17 cellular contexts compared by ENCODE assay signal in the genomic region with DNA sequence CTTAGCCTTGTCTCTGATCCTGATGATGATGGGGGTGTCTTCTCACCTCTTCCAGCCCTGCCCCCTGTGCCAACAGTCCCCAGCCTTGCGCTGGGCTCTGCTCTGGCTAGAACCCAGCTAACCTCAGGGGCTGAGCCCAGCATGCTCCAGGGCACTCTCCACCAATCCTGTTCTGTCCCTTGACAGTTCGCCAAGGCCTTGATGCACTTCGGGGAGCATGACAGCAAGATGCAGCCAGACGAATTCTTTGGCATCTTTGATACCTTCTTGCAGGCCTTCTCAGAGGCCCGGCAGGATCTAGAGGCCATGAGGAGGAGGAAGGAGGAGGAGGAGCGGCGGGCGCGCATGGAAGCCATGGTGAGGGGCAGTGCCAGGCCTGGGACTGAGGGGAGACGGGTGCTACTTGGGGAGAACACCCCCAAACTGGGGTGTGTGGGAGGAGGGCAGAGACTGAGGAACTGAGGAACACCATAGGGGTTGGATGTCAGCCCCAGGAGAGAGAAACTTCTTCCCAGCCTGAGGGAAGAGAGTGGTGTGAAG. TPM values are rescaled to one million over a fixed set of nuclear protein-coding genes. Genes with fewer than 3 reads are reported as not detected.
DNase-seq lines count a peak whose midpoint lies in the region; ATAC-seq and TF ChIP-seq lines count a peak whose summit lies in the region.
"Had no signal": no experiment of that assay in that cellular context is flagged by ENCODE, and none has a peak within 500 bp of the region (broad histone marks: within the 10 kb centered on the region; RNA-seq: fewer than 3 reads in every experiment).

No MANE protein-coding gene starts in this region.

- no peak overlapping the region for H2AK5ac ChIP-seq in mesenchymal stem cell (ENCODE audit: low read length, severe bottlenecking)

- no peak overlapping the region for H3K14ac ChIP-seq in mesenchymal stem cell (ENCODE audit: low read length in 2 of 2)

- DNase-seq in GM23338 (ENCODE audit: low spot score) (no peak), chondrocyte (ENCODE audit: low spot score) (no peak), mesenchymal stem cell (no peak), psoas muscle (no peak), hippocampal formation (lab: John Stamatoyannopoulos, UW) (no peak), AML-193 (lab: John Stamatoyannopoulos, UW) (no peak), GM23248 (no peak)
- no peak for DNase-seq in activated T-helper 2 cell treated with anti-CD3 and anti-CD28 coated beads, Interferon-gamma antibody, Interleukin-2, Interleukin-4, amounts not matched to agents 10 μg/mL and 5 μg/mL and 100 μg/mL, durations not matched to agents 14 hours and 24 hours and 36 hours (ENCODE audit: low spot score)
- DNase-seq: CD8-positive, alpha-beta T cell; KBM-7; NCI-H1105; NCI-H2081 treated with DMSO at 0.1 percent for 48 hours; NK-92 treated with Interleukin-12 subunit alpha and Interleukin-12 subunit beta, amount 100 ng/mL, for 24 hours; SHP77 had no signal

- H3K4me1 Mint-ChIP-seq in GM23338 (peaks cover 21% of the 10 kb centered on the region), chondrocyte (ENCODE audit: low read depth) (peaks cover 4% of the 10 kb centered on the region)
- no peaks in the 10 kb centered on the region for H3K4me1 Mint-ChIP-seq in activated T-helper 2 cell treated with anti-CD3 and anti-CD28 coated beads, Interferon-gamma antibody, Interleukin-2, Interleukin-4, amounts not matched to agents 10 μg/mL and 5 μg/mL and 100 μg/mL, durations not matched to agents 14 hours and 24 hours and 36 hours (ENCODE audit: low read depth)

- H3K9me3 Mint-ChIP-seq in GM23338: no peaks in the 10 kb centered on the region
- no peaks in the 10 kb centered on the region for H3K9me3 Mint-ChIP-seq in chondrocyte (ENCODE audit: low read depth)
- H3K9me3 Mint-ChIP-seq in activated T-helper 2 cell treated with anti-CD3 and anti-CD28 coated beads, Interferon-gamma antibody, Interleukin-2, Interleukin-4, amounts not matched to agents 10 μg/mL and 5 μg/mL and 100 μg/mL, durations not matched to agents 14 hours and 24 hours and 36 hours: no peaks in the 10 kb centered on the region
- H3K9me3 Mint-ChIP-seq: CD8-positive, alpha-beta T cell had no signal

- H3K4me1 ChIP-seq in GM23338 (ENCODE audit: insufficient read depth): peaks cover 16% of the 10 kb centered on the region
- H3K4me1 ChIP-seq in mesenchymal stem cell (ENCODE audit: control insufficient read depth, insufficient read depth, low read depth, low read length): no peaks in the 10 kb centered on the region
- H3K4me1 ChIP-seq in psoas muscle: no peaks in the 10 kb centered on the region
- H3K4me1 ChIP-seq in GM23248 (ENCODE audit: insufficient read depth): no peaks in the 10 kb centered on the region
- H3K4me1 ChIP-seq: A549; BLaER1 treated with 17β-estradiol and CSF1 and Interleukin-3, amounts not matched to agents 10 nM and 100 nM had no signal

- H3K9ac ChIP-seq in mesenchymal stem cell (ENCODE audit: low read length): no peak overlapping the region
- no peak overlapping the region for H3K9ac ChIP-seq in GM23248
- H3K9ac ChIP-seq: BLaER1 treated with 17β-estradiol and CSF1 and Interleukin-3, amounts not matched to agents 10 nM and 100 nM had no signal

- no peaks in the 10 kb centered on the region for H3K79me1 ChIP-seq in mesenchymal stem cell (replicated peaks; ENCODE audit: low read length, poor library complexity, severe bottlenecking)

- H3K27me3 Mint-ChIP-seq in GM23338 (ENCODE audit: insufficient read depth, low read depth, poor library complexity): peaks cover 17% of the 10 kb centered on the region
- H3K27me3 Mint-ChIP-seq in chondrocyte (ENCODE audit: low read depth): no peaks in the 10 kb centered on the region
- no peaks in the 10 kb centered on the region for H3K27me3 Mint-ChIP-seq in activated T-helper 2 cell treated with anti-CD3 and anti-CD28 coated beads, Interferon-gamma antibody, Interleukin-2, Interleukin-4, amounts not matched to agents 10 μg/mL and 5 μg/mL and 100 μg/mL, durations not matched to agents 14 hours and 24 hours and 36 hours (ENCODE audit: low read depth)

- TF ChIP-seq CTCF in GM23338 (conservative IDR thresholded peaks at IDR 0.05; ENCODE audit: low read depth in 2 of 2) (no peak), chondrocyte (IDR thresholded peaks at IDR 0.05) (no peak), psoas muscle (IDR thresholded peaks at IDR 0.05) (no peak)

- no peak overlapping the region for H4K91ac ChIP-seq in mesenchymal stem cell (ENCODE audit: low read length)

- H3K4me2 ChIP-seq in GM23338: no peak overlapping the region
- no peak overlapping the region for H3K4me2 ChIP-seq in mesenchymal stem cell (ENCODE audit: low read length, poor library complexity, severe bottlenecking)
- H3K4me2 ChIP-seq in GM23248 (ENCODE audit: unreplicated experiment): no peak overlapping the region
- H3K4me2 ChIP-seq: A549; BLaER1 treated with 17β-estradiol and CSF1 and Interleukin-3, amounts not matched to agents 10 nM and 100 nM had no signal

- no peak overlapping the region for H2AFZ ChIP-seq in GM23338
- H2AFZ ChIP-seq in mesenchymal stem cell (ENCODE audit: low read depth, low read length): no peak overlapping the region
- H2AFZ ChIP-seq in GM23248: no peak overlapping the region

- no peak overlapping the region for H3K23ac ChIP-seq in mesenchymal stem cell (ENCODE audit: low read length in 2 of 2)

- H2BK5ac ChIP-seq in mesenchymal stem cell (ENCODE audit: low read depth, low read length, poor library complexity, severe bottlenecking): no peak overlapping the region

- no peaks in the 10 kb centered on the region for H3F3A ChIP-seq in GM23338 (replicated peaks; ENCODE audit: low read depth)
- H3F3A ChIP-seq in GM23248 (ENCODE audit: insufficient read depth): no peaks in the 10 kb centered on the region

- H3K36me3 ChIP-seq in GM23338 (ENCODE audit: insufficient read depth) (no peaks in the 10 kb centered on the region), mesenchymal stem cell (ENCODE audit: control insufficient read depth in 1 of 2, insufficient read depth in 2 of 2, low read depth in 1 of 2, low read length in 2 of 2) (peaks cover 59 to 64% of the 10 kb centered on the region in 2 experiments), psoas muscle (ENCODE audit: insufficient read depth in 1 of 2, low read depth in 1 of 2) (peaks cover 0 to 80% of the 10 kb centered on the region in 2 donors), GM23248 (ENCODE audit: low read depth) (no peaks in the 10 kb centered on the region)
- H3K36me3 ChIP-seq: BLaER1 treated with 17β-estradiol and CSF1 and Interleukin-3, amounts not matched to agents 10 nM and 100 nM had no signal

- H3K27ac ChIP-seq in GM23338 (ENCODE audit: low read depth) (no peak overlapping the region), mesenchymal stem cell (ENCODE audit: low read length, poor library complexity, severe bottlenecking) (no peak overlapping the region), psoas muscle (peak overlapping the region; percentile 4), GM23248 (no peak overlapping the region)
- H3K27ac ChIP-seq: A549; BLaER1 treated with 17β-estradiol and CSF1 and Interleukin-3, amounts not matched to agents 10 nM and 100 nM had no signal

- H3K27me3 ChIP-seq in GM23338 (ENCODE audit: insufficient read depth): no peaks in the 10 kb centered on the region
- no peaks in the 10 kb centered on the region for H3K27me3 ChIP-seq in mesenchymal stem cell (ENCODE audit: control insufficient read depth in 1 of 2, insufficient read depth in 1 of 2, low read length in 2 of 2)
- H3K27me3 ChIP-seq in psoas muscle (ENCODE audit: insufficient read depth in 3 of 3, low read length in 2 of 3): no peaks in the 10 kb centered on the region
- no peaks in the 10 kb centered on the region for H3K27me3 ChIP-seq in GM23248 (replicated peaks; ENCODE audit: insufficient read depth)
- H3K27me3 ChIP-seq: BLaER1 treated with 17β-estradiol and CSF1 and Interleukin-3, amounts not matched to agents 10 nM and 100 nM had no signal

- 98% methylated on average over 10 of the region's 10 CpGs for WGBS in mesenchymal stem cell
- 75 to 84% (median 76%) methylated on average over 10 of the region's 10 CpGs for WGBS in psoas muscle, 3 donors
- WGBS in GM23248 (ENCODE audit: low coverage in 1 of 2, low lambda C conversion rate in 2 of 2, missing lambda C conversion rate in 2 of 2), 2 experiments: 87 to 90% methylated on average over 8 to 10 of the region's 10 CpGs

- H2BK12ac ChIP-seq in mesenchymal stem cell (ENCODE audit: low read length in 2 of 2): no peak overlapping the region

- H3K36me3 Mint-ChIP-seq in GM23338 (ENCODE audit: low read depth) (peaks cover 26% of the 10 kb centered on the region), chondrocyte (ENCODE audit: low read depth) (peaks cover 55% of the 10 kb centered on the region)
- no peaks in the 10 kb centered on the region for H3K36me3 Mint-ChIP-seq in activated T-helper 2 cell treated with anti-CD3 and anti-CD28 coated beads, Interferon-gamma antibody, Interleukin-2, Interleukin-4, amounts not matched to agents 10 μg/mL and 5 μg/mL and 100 μg/mL, durations not matched to agents 14 hours and 24 hours and 36 hours (ENCODE audit: low read depth)
- H3K36me3 Mint-ChIP-seq: CD8-positive, alpha-beta T cell had no signal

- no peaks in the 10 kb centered on the region for H3K9me3 ChIP-seq in mesenchymal stem cell (ENCODE audit: control insufficient read depth, low read length)
- no peaks in the 10 kb centered on the region for H3K9me3 ChIP-seq in psoas muscle
- no peaks in the 10 kb centered on the region for H3K9me3 ChIP-seq in GM23248 (ENCODE audit: low read depth)
- H3K9me3 ChIP-seq: A549; BLaER1 treated with 17β-estradiol and CSF1 and Interleukin-3, amounts not matched to agents 10 nM and 100 nM had no signal

- ATAC-seq in GM23338 (no peak), psoas muscle (peak in 2 of 4 donors; percentile 3 to 12)
- ATAC-seq: A549; CD8-positive, alpha-beta T cell had no signal

- peak overlapping the region; percentile 33 for H4K8ac ChIP-seq in mesenchymal stem cell (ENCODE audit: low read length)

- H4K20me1 ChIP-seq in GM23338 (replicated peaks; ENCODE audit: insufficient read depth) (no peaks in the 10 kb centered on the region), GM23248 (ENCODE audit: insufficient read depth) (no peaks in the 10 kb centered on the region)
- H4K20me1 ChIP-seq: BLaER1 treated with 17β-estradiol and CSF1 and Interleukin-3, amounts not matched to agents 10 nM and 100 nM had no signal

- H3K4me3 Mint-ChIP-seq in GM23338: no peak overlapping the region
- no peak overlapping the region for H3K4me3 Mint-ChIP-seq in chondrocyte (ENCODE audit: unreplicated experiment)
- H3K4me3 Mint-ChIP-seq in activated T-helper 2 cell treated with anti-CD3 and anti-CD28 coated beads, Interferon-gamma antibody, Interleukin-2, Interleukin-4, amounts not matched to agents 10 μg/mL and 5 μg/mL and 100 μg/mL, durations not matched to agents 14 hours and 24 hours and 36 hours (ENCODE audit: low read depth): no peak overlapping the region
- H3K4me3 Mint-ChIP-seq: CD8-positive, alpha-beta T cell had no signal

- no peak overlapping the region for H3K4ac ChIP-seq in mesenchymal stem cell (ENCODE audit: low read depth in 1 of 2, low read length in 2 of 2)

- no peak overlapping the region for H2BK120ac ChIP-seq in mesenchymal stem cell (ENCODE audit: low read depth, low read length)

- H3K27ac Mint-ChIP-seq in GM23338 (peak overlapping the region; percentile 10; the same call in 1 of the 2 replicates), chondrocyte (ENCODE audit: unreplicated experiment) (peak overlapping the region; percentile 59)
- no peak overlapping the region for H3K27ac Mint-ChIP-seq in activated T-helper 2 cell treated with anti-CD3 and anti-CD28 coated beads, Interferon-gamma antibody, Interleukin-2, Interleukin-4, amounts not matched to agents 10 μg/mL and 5 μg/mL and 100 μg/mL, durations not matched to agents 14 hours and 24 hours and 36 hours
- H3K27ac Mint-ChIP-seq: CD8-positive, alpha-beta T cell had no signal

- intact Hi-C loops in psoas muscle (cut with DNase I): no loop called here
- intact Hi-C loops in activated T-helper 2 cell treated with anti-CD3 and anti-CD28 coated beads, Interferon-gamma antibody, Interleukin-2, Interleukin-4, amounts not matched to agents 10 μg/mL and 5 μg/mL and 100 μg/mL, durations not matched to agents 14 hours and 24 hours and 36 hours (cut with micrococcal nuclease): no loop called here

- H2BK15ac ChIP-seq in mesenchymal stem cell (ENCODE audit: low read depth, poor library complexity, severe bottlenecking): no peak overlapping the region

- no peaks in the 10 kb centered on the region for H3K79me2 ChIP-seq in GM23338 (replicated peaks; ENCODE audit: insufficient read depth)
- no peaks in the 10 kb centered on the region for H3K79me2 ChIP-seq in GM23248 (ENCODE audit: insufficient read depth)

- H3K9me2 ChIP-seq in GM23338 (ENCODE audit: insufficient read depth) (peaks cover 15% of the 10 kb centered on the region; the same call in 1 of the 2 replicates), GM23248 (ENCODE audit: insufficient read depth) (no peaks in the 10 kb centered on the region)

- no peak overlapping the region for H3K18ac ChIP-seq in mesenchymal stem cell (ENCODE audit: low read depth in 1 of 2, low read length in 2 of 2)

- H3K4me3 ChIP-seq in GM23338 (no peak overlapping the region), mesenchymal stem cell (ENCODE audit: insufficient read depth in 1 of 2, low read depth in 1 of 2, low read length in 2 of 2) (no peak overlapping the region), psoas muscle (no peak overlapping the region), GM23248 (no peak overlapping the region)
- H3K4me3 ChIP-seq: A549; BLaER1 treated with 17β-estradiol and CSF1 and Interleukin-3, amounts not matched to agents 10 nM and 100 nM had no signal

- in situ Hi-C loops in GM23248 (cut with MboI): no loop called here

RNA-seq across cellular contexts. Expression of a gene that starts 33.1 kb away (rescaled TPM):
- 21.5 and 28.1 TPM in 2 replicates for total RNA-seq in GM23338 (2014; rRNA removed; shearing (Covaris generic))
- polyA plus RNA-seq in GM23338 (2016; fragmentation: Nextera tagmentation; extraction: Ambion mirVana) (13.9 and 17.2 TPM in 2 replicates), psoas muscle (10 to 100 TPM; 17.3 to 32.5 (median 17.4) TPM), GM23248 (2016; fragmentation: Nextera tagmentation; extraction: Ambion mirVana) (7.3 and 8.4 TPM in 2 replicates)
- total RNA-seq in chondrocyte (13.3 to 36.6 TPM (median 35.2 TPM) in 3 replicates), psoas muscle (10 to 100 TPM; 24.2 to 44.2 (median 36.4) TPM)
- polyA plus RNA-seq in mesenchymal stem cell (2013, experiment 1 of 2): 10.7 TPM
- polyA plus RNA-seq in mesenchymal stem cell (2013, experiment 2 of 2): 10.4 TPM
- total RNA-seq in activated T-helper 2 cell treated with anti-CD3 and anti-CD28 coated beads, Interferon-gamma antibody, Interleukin-2, Interleukin-4, amounts not matched to agents 10 μg/mL and 5 μg/mL and 100 μg/mL, durations not matched to agents 14 hours and 24 hours and 36 hours: 1.2 and 1.6 TPM in 2 replicates
- total RNA-seq in GM23248 (2014; rRNA removed; shearing (Covaris generic)): 9.0 and 10.2 TPM in 2 replicates
- total RNA-seq: OCI-LY7 had no signal
